8 cellular contexts compared by ENCODE assay signal in the genomic region with DNA sequence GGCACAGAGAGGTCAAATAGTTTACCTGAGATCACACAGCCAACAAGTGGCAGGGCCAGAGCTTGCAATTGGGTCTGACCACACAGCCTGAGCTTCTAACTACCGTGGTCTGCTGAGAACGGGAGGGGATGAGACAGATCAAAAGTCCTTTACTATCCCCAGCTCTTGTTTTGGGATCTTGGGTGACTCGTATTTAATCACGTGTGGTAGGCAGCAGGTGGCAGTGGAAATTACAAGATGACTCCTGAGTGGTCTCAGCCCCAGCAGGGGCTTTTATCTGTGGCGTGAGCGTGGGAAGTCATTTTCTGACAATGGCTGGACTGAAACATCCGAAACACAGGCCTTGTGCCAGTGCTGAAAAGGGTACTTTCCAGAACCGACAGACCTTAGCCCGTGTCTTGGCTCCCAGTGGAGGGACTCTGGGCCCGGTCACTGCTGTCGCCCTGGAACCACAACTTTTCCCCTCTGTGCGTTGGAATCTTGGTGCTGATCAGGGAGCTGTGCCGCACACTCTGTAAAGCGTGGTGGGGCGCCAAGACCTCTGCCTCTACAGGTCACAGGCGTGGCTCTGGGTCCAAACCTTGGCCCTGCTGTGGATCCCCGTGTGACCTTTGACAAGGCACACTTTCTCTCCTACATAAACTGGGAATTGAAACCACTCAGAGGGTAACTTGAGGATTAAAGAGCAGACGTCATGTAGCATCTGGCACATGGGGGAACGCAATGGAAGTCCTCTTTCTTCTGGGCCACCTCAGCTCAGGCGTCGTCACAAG. TPM values are rescaled to one million over a fixed set of nuclear protein-coding genes. Genes with fewer than 3 reads are reported as not detected.
DNase-seq lines count a peak whose midpoint lies in the region; ATAC-seq lines count a peak whose summit lies in the region.

No MANE protein-coding gene starts in this region.

- H3K27me3 Mint-ChIP-seq in central memory CD8-positive, alpha-beta T cell: no peaks in the 10 kb centered on the region
- H3K27me3 Mint-ChIP-seq in stimulated activated naive B cell treated with anti-CD40 and anti-IgM and Interleukin-4, amounts not matched to agents 10 μg/mL and 1 μg/mL and 100 μg/mL, for 72 hours: no peaks in the 10 kb centered on the region

- H3K9me3 Mint-ChIP-seq in central memory CD8-positive, alpha-beta T cell: no peaks in the 10 kb centered on the region
- no peaks in the 10 kb centered on the region for H3K9me3 Mint-ChIP-seq in stimulated activated naive B cell treated with anti-CD40 and anti-IgM and Interleukin-4, amounts not matched to agents 10 μg/mL and 1 μg/mL and 100 μg/mL, for 72 hours

- DNase-seq in NCI-H82 (lab: John Stamatoyannopoulos, UW) (peak; percentile 46), NCI-H82 treated with DMSO at 0.1 percent for 48 hours (lab: John Stamatoyannopoulos, UW; ENCODE audit: unreplicated experiment) (no peak), H4 (ENCODE audit: low spot score) (no peak), ACHN (no peak), NCI-H446 (lab: John Stamatoyannopoulos, UW) (no peak)
- no peak for DNase-seq in central memory CD8-positive, alpha-beta T cell (ENCODE audit: low spot score in 2 of 2)
- peak; percentile 77 for DNase-seq in stimulated activated naive B cell treated with anti-CD40 and anti-IgM and Interleukin-4, amounts not matched to agents 10 μg/mL and 1 μg/mL and 100 μg/mL, for 72 hours

- peak overlapping the region; percentile 87 for H3K27ac Mint-ChIP-seq in central memory CD8-positive, alpha-beta T cell (ENCODE audit: low read depth)
- peak overlapping the region; percentile 97 for H3K27ac Mint-ChIP-seq in stimulated activated naive B cell treated with anti-CD40 and anti-IgM and Interleukin-4, amounts not matched to agents 10 μg/mL and 1 μg/mL and 100 μg/mL, for 72 hours

- ATAC-seq in HG03196 (IDR thresholded peaks at IDR 0.05; ENCODE audit: unreplicated experiment): peak; percentile 48
- no peak for ATAC-seq in central memory CD8-positive, alpha-beta T cell (replicated peaks; ENCODE audit: extremely low read depth, poor library complexity, severe bottlenecking)
- ATAC-seq in stimulated activated naive B cell treated with anti-CD40 and anti-IgM and Interleukin-4, amounts not matched to agents 10 μg/mL and 1 μg/mL and 100 μg/mL, for 72 hours (replicated peaks): peak; percentile 75 to 81

- H3K36me3 Mint-ChIP-seq in central memory CD8-positive, alpha-beta T cell (ENCODE audit: insufficient read depth): peaks cover 63% of the 10 kb centered on the region
- peaks cover 66 to 81% of the 10 kb centered on the region in 2 donors for H3K36me3 Mint-ChIP-seq in stimulated activated naive B cell treated with anti-CD40 and anti-IgM and Interleukin-4, amounts not matched to agents 10 μg/mL and 1 μg/mL and 100 μg/mL, for 72 hours

- peak overlapping the region; percentile 57 for H3K4me3 Mint-ChIP-seq in central memory CD8-positive, alpha-beta T cell
- H3K4me3 Mint-ChIP-seq in stimulated activated naive B cell treated with anti-CD40 and anti-IgM and Interleukin-4, amounts not matched to agents 10 μg/mL and 1 μg/mL and 100 μg/mL, for 72 hours: peak overlapping the region; percentile 15 to 41

- peaks cover 72% of the 10 kb centered on the region for H3K4me1 Mint-ChIP-seq in central memory CD8-positive, alpha-beta T cell
- peaks cover 57 to 65% of the 10 kb centered on the region in 2 donors for H3K4me1 Mint-ChIP-seq in stimulated activated naive B cell treated with anti-CD40 and anti-IgM and Interleukin-4, amounts not matched to agents 10 μg/mL and 1 μg/mL and 100 μg/mL, for 72 hours

- in situ Hi-C loops in ACHN (cut with HindIII; ENCODE audit: low pct_ligation_motif_present, low pct_unique_long_range_greater_than_20kb, low sequenced_read_pairs): no loop called here

RNA-seq across cellular contexts. Expression of gene THEMIS2, which starts 12.0 kb away (rescaled TPM):
- 0.75 and 2.6 TPM in 2 replicates for total RNA-seq in H4 (2014; rRNA removed; shearing (Covaris generic))

RNA-seq across cellular contexts. Expression of gene RPA2, which starts 30.0 kb away (rescaled TPM):
- 78.6 and 83.9 TPM in 2 replicates for total RNA-seq in H4 (2014; rRNA removed; shearing (Covaris generic))

RNA-seq across cellular contexts. Expression of gene SMPDL3B, which starts 50.4 kb away (rescaled TPM):
- 0.23 and 1.6 TPM in 2 replicates for total RNA-seq in H4 (2014; rRNA removed; shearing (Covaris generic))

RNA-seq across cellular contexts. Expression of gene PPP1R8, which starts 53.8 kb away (rescaled TPM):
- total RNA-seq in H4 (2014; rRNA removed; shearing (Covaris generic)): 32.8 and 45.9 TPM in 2 replicates

Comparison
In these comparisons a context has a peak if more than half of its experiments do, and no peak if none do; other contexts are left out.
1. DNase-seq: peak in NCI-H82 (single experiment) and stimulated activated naive B cell treated with anti-CD40 and anti-IgM and Interleukin-4, amounts not matched to agents 10 μg/mL and 1 μg/mL and 100 μg/mL, for 72 hours (single experiment); none in NCI-H82 treated with DMSO at 0.1 percent for 48 hours (single experiment), central memory CD8-positive, alpha-beta T cell (0 of 2), H4 (single experiment), ACHN (single experiment) and NCI-H446 (0 of 2).